Comparison of ENCODE assay signal across 1 cellular context in the genomic region with DNA sequence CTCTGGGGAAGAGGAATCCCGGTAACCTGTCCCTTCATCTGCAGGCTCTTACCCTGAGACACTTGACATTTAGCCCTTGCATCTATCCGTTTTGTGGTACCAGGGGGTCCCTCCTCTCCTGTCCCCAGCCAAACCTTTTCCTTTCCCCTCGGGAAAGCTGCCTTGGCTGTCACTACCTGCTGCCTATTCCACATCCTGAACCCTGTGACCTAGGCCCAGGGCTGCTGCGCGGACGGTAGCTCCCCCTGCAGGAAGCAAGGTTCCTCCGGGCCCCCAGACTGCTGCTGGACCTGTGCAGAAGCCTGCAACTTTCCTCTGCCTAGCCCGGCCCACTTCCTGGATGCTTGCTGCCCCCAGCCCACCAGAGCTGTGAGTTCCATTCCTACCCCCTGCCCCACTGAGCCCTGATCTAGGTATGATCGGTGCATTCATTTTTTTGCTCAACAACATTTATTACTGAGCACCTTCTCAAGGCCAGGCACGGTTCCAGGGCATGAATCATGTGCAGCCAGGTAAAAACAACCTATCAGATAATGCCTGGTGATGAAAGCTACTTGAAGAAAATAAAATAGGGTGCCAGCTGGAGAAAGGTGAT.
TF ChIP-seq lines count a peak whose summit lies in the region.

No MANE protein-coding gene starts in this region.

TF ChIP-seq in A549, 52 proteins besides CTCF, POLR2A, EP300 and RAD21 (continued from another document):
- TF ChIP-seq ZC3H11A (IDR thresholded peaks at IDR 0.05) (no peak), TFCP2L1 (CRISPR knock-in tag; IDR thresholded peaks at IDR 0.05) (no peak), EHMT2 (IDR thresholded peaks at IDR 0.05; ENCODE audit: low read depth) (no peak), CHD2 (IDR thresholded peaks at IDR 0.05; ENCODE audit: low read length, partially characterized antibody) (no peak), HEYL (CRISPR knock-in tag; IDR thresholded peaks at IDR 0.05) (no peak), CBX2 (IDR thresholded peaks at IDR 0.05; ENCODE audit: borderline replicate concordance, low read depth) (no peak), RARB (CRISPR knock-in tag; IDR thresholded peaks at IDR 0.05) (no peak), CHD4 (IDR thresholded peaks at IDR 0.05; ENCODE audit: borderline replicate concordance) (no peak)
- TF ChIP-seq, protein P1, sequence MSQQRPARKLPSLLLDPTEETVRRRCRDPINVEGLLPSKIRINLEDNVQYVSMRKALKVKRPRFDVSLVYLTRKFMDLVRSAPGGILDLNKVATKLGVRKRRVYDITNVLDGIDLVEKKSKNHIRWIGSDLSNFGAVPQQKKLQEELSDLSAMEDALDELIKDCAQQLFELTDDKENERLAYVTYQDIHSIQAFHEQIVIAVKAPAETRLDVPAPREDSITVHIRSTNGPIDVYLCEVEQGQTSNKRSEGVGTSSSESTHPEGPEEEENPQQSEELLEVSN (IDR thresholded peaks at IDR 0.05; ENCODE audit: borderline replicate concordance, low read depth) = no peak
